In the genomic region with DNA sequence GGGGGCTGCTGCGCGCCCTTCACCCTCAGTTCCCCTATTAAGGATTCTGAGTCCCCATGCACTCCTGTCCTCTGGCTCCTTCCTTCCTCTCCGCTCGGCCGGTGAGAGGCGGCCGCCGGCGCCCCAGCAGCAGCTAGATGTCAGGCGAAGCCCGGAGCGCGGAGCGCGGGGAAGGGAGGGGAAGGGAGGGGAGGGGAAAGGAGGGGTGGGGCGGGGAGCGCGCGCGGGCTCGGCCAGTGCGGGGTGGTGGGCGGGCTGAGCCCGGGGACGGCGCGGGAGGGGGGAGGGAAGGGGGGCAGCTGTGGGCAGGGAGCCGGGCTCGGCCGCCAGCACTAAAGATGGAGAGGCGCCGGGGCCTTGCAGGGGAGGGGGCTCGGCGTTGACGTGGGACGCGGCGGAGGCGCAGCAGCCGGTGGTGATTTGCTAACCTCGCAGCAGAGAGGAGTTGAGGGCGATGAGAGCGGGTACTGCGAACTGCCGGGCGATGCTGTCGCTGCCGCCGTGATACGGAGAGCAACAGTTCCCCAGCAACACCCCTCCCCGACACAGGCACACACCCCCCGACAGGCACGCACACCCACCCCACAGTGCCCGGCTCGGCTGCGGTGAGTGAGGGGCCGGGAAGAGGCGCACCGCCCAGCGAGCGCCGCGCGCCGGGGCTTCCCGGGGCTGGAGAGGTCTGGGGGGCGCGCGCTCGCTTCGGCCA, we compare ENCODE assay signal across 8 cellular contexts. TPM values are rescaled to one million over a fixed set of nuclear protein-coding genes. Genes with fewer than 3 reads are reported as not detected.
DNase-seq lines count a peak whose midpoint lies in the region; ATAC-seq and TF ChIP-seq lines count a peak whose summit lies in the region.

A gene with protein sequence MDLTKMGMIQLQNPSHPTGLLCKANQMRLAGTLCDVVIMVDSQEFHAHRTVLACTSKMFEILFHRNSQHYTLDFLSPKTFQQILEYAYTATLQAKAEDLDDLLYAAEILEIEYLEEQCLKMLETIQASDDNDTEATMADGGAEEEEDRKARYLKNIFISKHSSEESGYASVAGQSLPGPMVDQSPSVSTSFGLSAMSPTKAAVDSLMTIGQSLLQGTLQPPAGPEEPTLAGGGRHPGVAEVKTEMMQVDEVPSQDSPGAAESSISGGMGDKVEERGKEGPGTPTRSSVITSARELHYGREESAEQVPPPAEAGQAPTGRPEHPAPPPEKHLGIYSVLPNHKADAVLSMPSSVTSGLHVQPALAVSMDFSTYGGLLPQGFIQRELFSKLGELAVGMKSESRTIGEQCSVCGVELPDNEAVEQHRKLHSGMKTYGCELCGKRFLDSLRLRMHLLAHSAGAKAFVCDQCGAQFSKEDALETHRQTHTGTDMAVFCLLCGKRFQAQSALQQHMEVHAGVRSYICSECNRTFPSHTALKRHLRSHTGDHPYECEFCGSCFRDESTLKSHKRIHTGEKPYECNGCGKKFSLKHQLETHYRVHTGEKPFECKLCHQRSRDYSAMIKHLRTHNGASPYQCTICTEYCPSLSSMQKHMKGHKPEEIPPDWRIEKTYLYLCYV (plus strand): TSS at position 434 of the 706 bp plus-strand sequence. CDS start 3,590 bp downstream, outside the sequence.

- peak; percentile 80 to 93 for TF ChIP-seq POLR2A in tibial nerve (IDR thresholded peaks at IDR 0.05)

- TF ChIP-seq RAD21 in neural cell (conservative IDR thresholded peaks at IDR 0.05) = peak; percentile 41

- H3K27me3 Mint-ChIP-seq in activated naive CD4-positive, alpha-beta T cell treated with anti-CD3 and anti-CD28 coated beads for 36 hours (ENCODE audit: low read depth) = peaks cover 24% of the 10 kb centered on the region

- H3K27ac ChIP-seq in HEK293 (ENCODE audit: extremely low read depth, low read depth, low read length) (peak within 1 kb of the TSS; percentile 90), OCI-LY1 (ENCODE audit: low read depth, low read length, poor library complexity, severe bottlenecking) (no peak within 1 kb of the TSS), foreskin keratinocyte (no peak within 1 kb of the TSS), neural cell (ENCODE audit: low read length) (peak within 1 kb of the TSS; percentile 2), tibial nerve (peak within 1 kb of the TSS; percentile 95 to 99 (median 96))

- H3K4me3 ChIP-seq in HEK293 (ENCODE audit: low read depth, low read length) (peak within 1 kb of the TSS; percentile 75), OCI-LY1 (ENCODE audit: low read depth, low read length, poor library complexity, severe bottlenecking) (peak within 1 kb of the TSS; percentile 49), neural cell (ENCODE audit: low read length) (peak within 1 kb of the TSS; percentile 94), tibial nerve (peak within 1 kb of the TSS; percentile 67 to 96 (median 76))

- TF ChIP-seq CTCF in HEK293 (tag by site-specific recombination; IDR thresholded peaks at IDR 0.05) = no peak
- no peak for TF ChIP-seq CTCF in OCI-LY1 (IDR thresholded peaks at IDR 0.05; ENCODE audit: low read length)
- no peak for TF ChIP-seq CTCF in foreskin keratinocyte (conservative IDR thresholded peaks at IDR 0.05)
- peak; percentile 37 for TF ChIP-seq CTCF in neural cell (IDR thresholded peaks at IDR 0.05; ENCODE audit: poor library complexity, severe bottlenecking)
- peak in 4 of 5 experiments; percentile 15 to 68 (median 38) for TF ChIP-seq CTCF in tibial nerve (IDR thresholded peaks at IDR 0.05)

- peak; percentile 76 for DNase-seq in activated naive CD4-positive, alpha-beta T cell treated with anti-CD3 and anti-CD28 coated beads for 36 hours
- no peak for DNase-seq in foreskin keratinocyte
- DNase-seq in tibial nerve (ENCODE audit: low spot score in 2 of 2) = peak; percentile 79 to 80
- no peak for DNase-seq in NCI-H187 (lab: John Stamatoyannopoulos, UW)
- no peak for DNase-seq in T1000 (lab: John Stamatoyannopoulos, UW)

- CTCF ChIA-PET in HEK293 (lab: Yijun Ruan, JAX) = interaction anchor here (0.9 to 1.8 kb wide), 6 partner anchors 12 to 202 kb away, joined by 3 to 13 read pairs (median 4); no protein-coding TSS in a partner anchor
- CTCF ChIA-PET in activated naive CD4-positive, alpha-beta T cell treated with anti-CD3 and anti-CD28 coated beads for 36 hours (lab: Charles Lee) = interaction anchor here (1.2 to 1.6 kb wide), 5 partner anchors 12 to 137 kb away, joined by 3 to 9 read pairs (median 3); no protein-coding TSS in a partner anchor

- H3K27ac Mint-ChIP-seq in activated naive CD4-positive, alpha-beta T cell treated with anti-CD3 and anti-CD28 coated beads for 36 hours = no peak within 1 kb of the TSS

- peaks cover 8% of the 10 kb centered on the region for H3K4me1 Mint-ChIP-seq in activated naive CD4-positive, alpha-beta T cell treated with anti-CD3 and anti-CD28 coated beads for 36 hours (ENCODE audit: low read depth)

- H4K20me1 ChIP-seq in OCI-LY1 (ENCODE audit: insufficient read depth, low read length) = no peaks in the 10 kb centered on the region
- H4K20me1 ChIP-seq in neural cell (ENCODE audit: insufficient read depth) = no peaks in the 10 kb centered on the region

- H3K4me1 ChIP-seq in HEK293 (ENCODE audit: control insufficient read depth, insufficient read depth, low read length) (no peaks in the 10 kb centered on the region; the same call in 1 of the 2 replicates), OCI-LY1 (ENCODE audit: insufficient read depth, low read length, severe bottlenecking) (no peaks in the 10 kb centered on the region), foreskin keratinocyte (no peaks in the 10 kb centered on the region), tibial nerve (peaks cover 0 to 46% (median 19%) of the 10 kb centered on the region in 4 donors)

- no peak within 1 kb of the TSS for H3K9ac ChIP-seq in OCI-LY1 (ENCODE audit: low read length)
- H3K9ac ChIP-seq in neural cell (ENCODE audit: low read length) = peak within 1 kb of the TSS; percentile 63

- 0 to 1% methylated on average over 17 to 61 of the region's 71 CpGs for WGBS in tibial nerve, 2 donors

- H3K9me3 ChIP-seq in HEK293 (ENCODE audit: control insufficient read depth, insufficient read depth, low read depth, low read length) (no peaks in the 10 kb centered on the region), OCI-LY1 (ENCODE audit: low read length) (no peaks in the 10 kb centered on the region), neural cell (ENCODE audit: low read length) (no peaks in the 10 kb centered on the region), tibial nerve (no peaks in the 10 kb centered on the region)

- H3F3A ChIP-seq in OCI-LY1 (ENCODE audit: insufficient read depth, low read length) = no peaks in the 10 kb centered on the region
- H3F3A ChIP-seq in neural cell (ENCODE audit: insufficient read depth, low read length, poor library complexity, severe bottlenecking) = no peaks in the 10 kb centered on the region

- H3K36me3 ChIP-seq in HEK293 (ENCODE audit: control insufficient read depth in 2 of 2, insufficient read depth in 1 of 2, low read length in 2 of 2) (peaks cover 0 to 14% of the 10 kb centered on the region in 2 experiments; a peak in 1 of 3 replicates), OCI-LY1 (ENCODE audit: insufficient read depth, low read length) (no peaks in the 10 kb centered on the region), neural cell (ENCODE audit: insufficient read depth, low read length) (no peaks in the 10 kb centered on the region), tibial nerve (peaks cover 6 to 31% (median 10%) of the 10 kb centered on the region in 3 donors)

- no peaks in the 10 kb centered on the region for H3K9me3 Mint-ChIP-seq in activated naive CD4-positive, alpha-beta T cell treated with anti-CD3 and anti-CD28 coated beads for 36 hours

- POLR2A ChIA-PET in HEK293 (lab: Yijun Ruan, JAX) = interaction anchor here (0.5 to 1.9 kb wide), 9 partner anchors 11 to 253 kb away, joined by 3 to 8 read pairs (median 3); no protein-coding TSS in a partner anchor

- H3K4me2 ChIP-seq in OCI-LY1 (ENCODE audit: low read length) = peak within 1 kb of the TSS; percentile 54; the same call in 1 of the 2 replicates
- H3K4me2 ChIP-seq in neural cell (ENCODE audit: low read length) = peak within 1 kb of the TSS; percentile 64

- intact Hi-C loops in activated naive CD4-positive, alpha-beta T cell treated with anti-CD3 and anti-CD28 coated beads for 36 hours (cut with micrococcal nuclease) = loop anchor here (1.0 to 10.0 kb wide), 7 partner anchors 73 to 385 kb away; no protein-coding TSS in a partner anchor

- H2AFZ ChIP-seq in OCI-LY1 (ENCODE audit: low read length) = no peak within 1 kb of the TSS
- H2AFZ ChIP-seq in neural cell (ENCODE audit: low read depth, low read length) = peak within 1 kb of the TSS; percentile 51

- H3K36me3 Mint-ChIP-seq in activated naive CD4-positive, alpha-beta T cell treated with anti-CD3 and anti-CD28 coated beads for 36 hours (ENCODE audit: low read depth) = no peaks in the 10 kb centered on the region

- H3K4me3 Mint-ChIP-seq in activated naive CD4-positive, alpha-beta T cell treated with anti-CD3 and anti-CD28 coated beads for 36 hours = peak within 1 kb of the TSS; percentile 83

- H3K9me2 ChIP-seq in OCI-LY1 (ENCODE audit: low read depth, low read length) (no peaks in the 10 kb centered on the region), neural cell (ENCODE audit: insufficient read depth, low read length) (no peaks in the 10 kb centered on the region)

- no peaks in the 10 kb centered on the region for H3K79me2 ChIP-seq in OCI-LY1 (ENCODE audit: insufficient read depth, low read length)
- peaks cover 31% of the 10 kb centered on the region for H3K79me2 ChIP-seq in neural cell (replicated peaks; ENCODE audit: insufficient read depth, low read length)

- H3K27me3 ChIP-seq in OCI-LY1 (ENCODE audit: insufficient read depth, low read length) = peaks cover 4% of the 10 kb centered on the region; the same call in 1 of the 2 replicates
- H3K27me3 ChIP-seq in foreskin keratinocyte = peaks cover 81% of the 10 kb centered on the region
- peaks cover 21% of the 10 kb centered on the region for H3K27me3 ChIP-seq in neural cell (ENCODE audit: insufficient read depth, low read depth, low read length)
- H3K27me3 ChIP-seq in tibial nerve = no peaks in the 10 kb centered on the region

- ATAC-seq in foreskin keratinocyte = peak; percentile 8

- TF ChIP-seq EP300 in neural cell (conservative IDR thresholded peaks at IDR 0.05; ENCODE audit: poor library complexity, severe bottlenecking) = peak; percentile 18
- peak in 1 of 2 donors; percentile 95 for TF ChIP-seq EP300 in tibial nerve (IDR thresholded peaks at IDR 0.05)

TF ChIP-seq in neural cell, 6 proteins besides CTCF, POLR2A, EP300 and RAD21 (continues in another document):
- TF ChIP-seq EZH2 (IDR thresholded peaks at IDR 0.05; ENCODE audit: borderline replicate concordance, insufficient read depth, low read length, poor library complexity, severe bottlenecking) (no peak), POLR2AphosphoS5 (IDR thresholded peaks at IDR 0.05) (peak; percentile 76)

RNA-seq across cellular contexts. Expression of the gene that starts here (rescaled TPM):
- 1 to 10 TPM; 1.5 to 2.3 TPM for total RNA-seq in activated naive CD4-positive, alpha-beta T cell treated with anti-CD3 and anti-CD28 coated beads for 36 hours
- total RNA-seq in foreskin keratinocyte (not detected in 2 replicates), tibial nerve (100 to 1,000 TPM; 405 to 756 (median 580) TPM)
- polyA plus RNA-seq in foreskin keratinocyte (not detected in 2 replicates), neural cell (0.45 and 4.0 TPM in 2 replicates)
- polyA minus RNA-seq in neural cell = 1.7 and 2.9 TPM in 2 replicates

Comparison
In these comparisons a context has a peak if more than half of its experiments do, and no peak if none do; other contexts are left out.
1. RNA of the gene that starts here (total RNA-seq): 405 to 756 TPM in tibial nerve; 1.5 to 2.3 TPM in activated naive CD4-positive, alpha-beta T cell treated with anti-CD3 and anti-CD28 coated beads for 36 hours and not detected in foreskin keratinocyte; every median in the first group is over 100 times any median in the second.
2. Peak in ATAC-seq in foreskin keratinocyte; RNA of the gene not detected or under 1 TPM.
3. H3K27ac ChIP-seq: peak in HEK293 (single experiment), neural cell (single experiment) and tibial nerve (4 of 4); none in OCI-LY1 (single experiment) and foreskin keratinocyte (single experiment).
4. CTCF ChIP-seq: peak in neural cell (single experiment) and tibial nerve (4 of 5); none in HEK293 (single experiment), OCI-LY1 (single experiment) and foreskin keratinocyte (single experiment).
5. DNase-seq: peak in activated naive CD4-positive, alpha-beta T cell treated with anti-CD3 and anti-CD28 coated beads for 36 hours (single experiment) and tibial nerve (2 of 2); none in foreskin keratinocyte (0 of 2), NCI-H187 (0 of 2) and T1000 (single experiment).
6. Peak in every context shown above with its lines, with median percentiles within 50 percentile points of each other: H3K4me3 ChIP-seq.